Comparison of ENCODE assay signal across 10 cellular contexts in the genomic region with DNA sequence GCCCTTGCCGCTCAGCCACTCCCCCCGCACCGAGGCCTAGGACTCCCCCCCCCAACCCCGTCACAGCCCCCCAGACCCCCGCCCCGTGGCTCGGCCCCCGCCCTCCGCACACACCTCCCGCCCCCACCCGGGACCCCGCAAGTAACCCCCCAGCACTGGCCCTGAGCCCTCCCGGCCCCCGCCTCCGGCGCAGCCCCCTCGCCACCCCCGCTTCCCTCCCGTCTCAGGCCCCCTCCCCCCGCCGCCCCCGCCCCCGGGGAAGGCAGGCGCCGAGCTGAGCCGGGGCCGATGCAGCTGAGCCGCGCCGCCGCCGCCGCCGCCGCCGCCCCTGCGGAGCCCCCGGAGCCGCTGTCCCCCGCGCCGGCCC. TPM values are rescaled to one million over a fixed set of nuclear protein-coding genes. Genes with fewer than 3 reads are reported as not detected.
A peak's percentile ranks its signal among the peaks of the same experiment; 100 is the strongest.
DNase-seq lines count a peak whose midpoint lies in the region; ATAC-seq and TF ChIP-seq lines count a peak whose summit lies in the region.
"Had no signal": no experiment of that assay in that cellular context is flagged by ENCODE, and none has a peak within 500 bp of the region (broad histone marks: within the 10 kb centered on the region; RNA-seq: fewer than 3 reads in every experiment).

No MANE protein-coding gene starts in this region.

- DNase-seq in stimulated activated CD4-positive, alpha-beta T cell treated with anti-CD3 and anti-CD28 coated beads, Interleukin-4, amount 100 ng/mL, for 1 hour, result peak; percentile 15
- no peak for DNase-seq in stimulated activated CD4-positive, alpha-beta T cell treated with anti-CD3 and anti-CD28 coated beads, Interleukin-15, amount 100 ng/mL, for 24 hours
- peak; percentile 56 for DNase-seq in chondrocyte (ENCODE audit: low spot score)
- DNase-seq in naive thymus-derived CD8-positive, alpha-beta T cell, result no peak
- no peak for DNase-seq in activated effector memory CD4-positive, alpha-beta T cell treated with anti-CD3 and anti-CD28 coated beads, Interleukin-2, amount 50 U/mL, for 16 hours
- no peak for DNase-seq in midbrain (lab: John Stamatoyannopoulos, UW)
- DNase-seq in activated T-helper 1 cell treated with anti-CD3 and anti-CD28 coated beads, Interleukin-12 subunit alpha, Interleukin-12 subunit beta, Interleukin-2, Interleukin-4 antibody, amounts not matched to agents 30 ng/mL and 10 ng/mL and 1 ng/mL, durations not matched to agents 14 hours and 24 hours and 36 hours (ENCODE audit: low spot score), result no peak
- DNase-seq: MM.1S had no signal

- H3K4me1 Mint-ChIP-seq in chondrocyte (ENCODE audit: low read depth), result peaks cover 9% of the 10 kb centered on the region
- peaks cover 15 to 35% (median 21%) of the 10 kb centered on the region in 4 donors for H3K4me1 Mint-ChIP-seq in naive thymus-derived CD8-positive, alpha-beta T cell
- peaks cover 5% of the 10 kb centered on the region for H3K4me1 Mint-ChIP-seq in activated T-helper 1 cell treated with anti-CD3 and anti-CD28 coated beads, Interleukin-12 subunit alpha, Interleukin-12 subunit beta, Interleukin-2, Interleukin-4 antibody, amounts not matched to agents 30 ng/mL and 10 ng/mL and 1 ng/mL, durations not matched to agents 14 hours and 24 hours and 36 hours (ENCODE audit: low read depth)

- peak; percentile 21 to 24 for ATAC-seq in naive thymus-derived CD8-positive, alpha-beta T cell
- no peak for ATAC-seq in HG03354 (IDR thresholded peaks at IDR 0.05; ENCODE audit: poor library complexity, severe bottlenecking, unreplicated experiment)

- no peaks in the 10 kb centered on the region for H3K9me3 Mint-ChIP-seq in chondrocyte (ENCODE audit: low read depth)
- no peaks in the 10 kb centered on the region for H3K9me3 Mint-ChIP-seq in naive thymus-derived CD8-positive, alpha-beta T cell
- H3K9me3 Mint-ChIP-seq in activated T-helper 1 cell treated with anti-CD3 and anti-CD28 coated beads, Interleukin-12 subunit alpha, Interleukin-12 subunit beta, Interleukin-2, Interleukin-4 antibody, amounts not matched to agents 30 ng/mL and 10 ng/mL and 1 ng/mL, durations not matched to agents 14 hours and 24 hours and 36 hours, result no peaks in the 10 kb centered on the region
- H3K9me3 Mint-ChIP-seq: stimulated activated effector memory CD8-positive, alpha-beta T cell treated with anti-CD3 and anti-CD28 coated beads, Interleukin-12 subunit alpha, Interleukin-12 subunit beta, amount 100 ng/mL, for 72 hours had no signal

- peaks cover 9% of the 10 kb centered on the region for H3K27me3 Mint-ChIP-seq in chondrocyte (ENCODE audit: low read depth)
- peaks cover 13 to 27% (median 22%) of the 10 kb centered on the region in 5 donors for H3K27me3 Mint-ChIP-seq in naive thymus-derived CD8-positive, alpha-beta T cell
- peaks cover 45% of the 10 kb centered on the region for H3K27me3 Mint-ChIP-seq in activated T-helper 1 cell treated with anti-CD3 and anti-CD28 coated beads, Interleukin-12 subunit alpha, Interleukin-12 subunit beta, Interleukin-2, Interleukin-4 antibody, amounts not matched to agents 30 ng/mL and 10 ng/mL and 1 ng/mL, durations not matched to agents 14 hours and 24 hours and 36 hours (ENCODE audit: insufficient read depth)

- TF ChIP-seq CTCF in chondrocyte (IDR thresholded peaks at IDR 0.05), result no peak

- POLR2A ChIA-PET in naive thymus-derived CD8-positive, alpha-beta T cell (lab: Charles Lee), result interaction anchor here (1.4 kb wide), 1 partner anchor 83 kb away, joined by 3 read pairs; no protein-coding TSS in a partner anchor

- no peak overlapping the region for H3K27ac Mint-ChIP-seq in chondrocyte (ENCODE audit: unreplicated experiment)
- H3K27ac Mint-ChIP-seq in naive thymus-derived CD8-positive, alpha-beta T cell, result no peak overlapping the region
- H3K27ac Mint-ChIP-seq in activated T-helper 1 cell treated with anti-CD3 and anti-CD28 coated beads, Interleukin-12 subunit alpha, Interleukin-12 subunit beta, Interleukin-2, Interleukin-4 antibody, amounts not matched to agents 30 ng/mL and 10 ng/mL and 1 ng/mL, durations not matched to agents 14 hours and 24 hours and 36 hours, result no peak overlapping the region
- H3K27ac Mint-ChIP-seq: stimulated activated effector memory CD8-positive, alpha-beta T cell treated with anti-CD3 and anti-CD28 coated beads, Interleukin-12 subunit alpha, Interleukin-12 subunit beta, amount 100 ng/mL, for 72 hours had no signal

- no peaks in the 10 kb centered on the region for H3K36me3 Mint-ChIP-seq in chondrocyte (ENCODE audit: low read depth)
- no peaks in the 10 kb centered on the region for H3K36me3 Mint-ChIP-seq in naive thymus-derived CD8-positive, alpha-beta T cell
- no peaks in the 10 kb centered on the region for H3K36me3 Mint-ChIP-seq in activated T-helper 1 cell treated with anti-CD3 and anti-CD28 coated beads, Interleukin-12 subunit alpha, Interleukin-12 subunit beta, Interleukin-2, Interleukin-4 antibody, amounts not matched to agents 30 ng/mL and 10 ng/mL and 1 ng/mL, durations not matched to agents 14 hours and 24 hours and 36 hours (ENCODE audit: low read depth)

- H3K4me3 Mint-ChIP-seq in chondrocyte (ENCODE audit: unreplicated experiment), result no peak overlapping the region
- H3K4me3 Mint-ChIP-seq in naive thymus-derived CD8-positive, alpha-beta T cell, result peak overlapping the region in 7 of 10 donors; percentile 31 to 76 (median 56)
- no peak overlapping the region for H3K4me3 Mint-ChIP-seq in activated T-helper 1 cell treated with anti-CD3 and anti-CD28 coated beads, Interleukin-12 subunit alpha, Interleukin-12 subunit beta, Interleukin-2, Interleukin-4 antibody, amounts not matched to agents 30 ng/mL and 10 ng/mL and 1 ng/mL, durations not matched to agents 14 hours and 24 hours and 36 hours

- intact Hi-C loops in activated T-helper 1 cell treated with anti-CD3 and anti-CD28 coated beads, Interleukin-12 subunit alpha, Interleukin-12 subunit beta, Interleukin-2, Interleukin-4 antibody, amounts not matched to agents 30 ng/mL and 10 ng/mL and 1 ng/mL, durations not matched to agents 14 hours and 24 hours and 36 hours (cut with micrococcal nuclease), result loop anchor here (5.0 kb wide), 1 partner anchor 47 kb away; a partner anchor contains a TSS

RNA-seq across cellular contexts. Expression of a gene that starts 1.5 kb away (rescaled TPM):
- total RNA-seq in chondrocyte, result 3.9 to 7.5 TPM (median 7.0 TPM) in 3 replicates
- under 1 TPM in 1 of 2 experiments, not detected in 1; 0.05 TPM for total RNA-seq in naive thymus-derived CD8-positive, alpha-beta T cell
- polyA plus RNA-seq in naive thymus-derived CD8-positive, alpha-beta T cell, result not detected
- total RNA-seq in activated T-helper 1 cell treated with anti-CD3 and anti-CD28 coated beads, Interleukin-12 subunit alpha, Interleukin-12 subunit beta, Interleukin-2, Interleukin-4 antibody, amounts not matched to agents 30 ng/mL and 10 ng/mL and 1 ng/mL, durations not matched to agents 14 hours and 24 hours and 36 hours, result 0.05 and 0.10 TPM in 2 replicates

RNA-seq across cellular contexts. Expression of a gene that starts 46.2 kb away (rescaled TPM):
- 37.6 to 39.8 TPM (median 39.3 TPM) in 3 replicates for total RNA-seq in chondrocyte
- total RNA-seq in naive thymus-derived CD8-positive, alpha-beta T cell, result 10 to 100 TPM; 88.4 to 88.9 TPM
- polyA plus RNA-seq in naive thymus-derived CD8-positive, alpha-beta T cell, result 1 to 10 TPM; 7.2 to 9.3 (median 7.3) TPM
- total RNA-seq in activated T-helper 1 cell treated with anti-CD3 and anti-CD28 coated beads, Interleukin-12 subunit alpha, Interleukin-12 subunit beta, Interleukin-2, Interleukin-4 antibody, amounts not matched to agents 30 ng/mL and 10 ng/mL and 1 ng/mL, durations not matched to agents 14 hours and 24 hours and 36 hours, result 26.2 and 27.3 TPM in 2 replicates

Comparison
In these comparisons a context has a peak if more than half of its experiments do, and no peak if none do; other contexts are left out.
1. DNase-seq: peak in stimulated activated CD4-positive, alpha-beta T cell treated with anti-CD3 and anti-CD28 coated beads, Interleukin-4, amount 100 ng/mL, for 1 hour (single experiment) and chondrocyte (single experiment); none in stimulated activated CD4-positive, alpha-beta T cell treated with anti-CD3 and anti-CD28 coated beads, Interleukin-15, amount 100 ng/mL, for 24 hours (single experiment), naive thymus-derived CD8-positive, alpha-beta T cell (0 of 10), activated effector memory CD4-positive, alpha-beta T cell treated with anti-CD3 and anti-CD28 coated beads, Interleukin-2, amount 50 U/mL, for 16 hours (single experiment), midbrain (single experiment) and activated T-helper 1 cell treated with anti-CD3 and anti-CD28 coated beads, Interleukin-12 subunit alpha, Interleukin-12 subunit beta, Interleukin-2, Interleukin-4 antibody, amounts not matched to agents 30 ng/mL and 10 ng/mL and 1 ng/mL, durations not matched to agents 14 hours and 24 hours and 36 hours (single experiment).
2. H3K4me3 Mint-ChIP-seq: peak in naive thymus-derived CD8-positive, alpha-beta T cell (7 of 10); none in chondrocyte (single experiment) and activated T-helper 1 cell treated with anti-CD3 and anti-CD28 coated beads, Interleukin-12 subunit alpha, Interleukin-12 subunit beta, Interleukin-2, Interleukin-4 antibody, amounts not matched to agents 30 ng/mL and 10 ng/mL and 1 ng/mL, durations not matched to agents 14 hours and 24 hours and 36 hours (single experiment).